Comparison of ENCODE assay signal across 42 cellular contexts in the genomic region with DNA sequence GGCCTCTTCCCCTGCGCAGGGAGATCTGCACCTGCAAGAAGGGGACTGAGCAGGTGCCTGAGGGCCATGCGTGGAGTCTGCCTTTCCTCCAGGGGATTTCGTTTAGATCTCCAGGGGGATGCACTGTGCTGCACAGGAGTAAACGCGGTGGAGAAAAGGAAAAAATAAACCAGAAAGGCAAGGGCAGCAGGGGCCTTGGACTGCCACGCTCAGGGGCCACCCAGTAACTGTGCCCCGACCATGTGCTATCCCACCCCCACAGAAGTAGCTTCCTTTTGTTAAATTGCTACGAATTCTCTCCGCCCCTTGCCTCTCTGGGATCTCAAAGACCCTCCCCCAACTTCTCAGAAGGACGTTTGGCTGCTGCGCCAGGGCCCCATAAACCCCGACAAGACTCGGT. TPM values are rescaled to one million over a fixed set of nuclear protein-coding genes. Genes with fewer than 3 reads are reported as not detected.
"Had no signal": no experiment of that assay in that cellular context is flagged by ENCODE, and none has a peak within 500 bp of the region (broad histone marks: within the 10 kb centered on the region; RNA-seq: fewer than 3 reads in every experiment).

No MANE protein-coding gene starts in this region.

- H3K36me3 ChIP-seq: adrenal gland, ascending aorta, brain microvascular endothelial cell, breast epithelium, cardiac muscle cell had no signal

- H3K9me3 ChIP-seq: adrenal gland, ascending aorta, body of pancreas had no signal

- H3K27ac ChIP-seq: adrenal gland, ascending aorta, body of pancreas, brain microvascular endothelial cell, breast epithelium, cardiac muscle cell had no signal

- H3K4me1 Mint-ChIP-seq: activated naive CD4-positive, alpha-beta T cell treated with anti-CD3 and anti-CD28 coated beads, Interleukin-2, amount 10 ng/mL, durations not matched to agents 7 days and 5 days; activated naive CD4-positive, alpha-beta T cell treated with anti-CD3 and anti-CD28 coated beads, Interleukin-2, amount 50 U/mL, for 24 hours; activated naive CD8-positive, alpha-beta T cell treated with anti-CD3 and anti-CD28 coated beads for 36 hours; activated naive CD8-positive, alpha-beta T cell treated with anti-CD3 and anti-CD28 coated beads, Interleukin-2, amount 10 ng/mL, durations not matched to agents 7 days and 5 days; activated naive CD8-positive, alpha-beta T cell treated with anti-CD3 and anti-CD28 coated beads, Interleukin-2, amount 50 U/mL, for 24 hours; activated T-helper 17 cell treated with anti-CD3 and anti-CD28 coated beads, Interleukin-2, amount 50 U/mL, for 72 hours; central memory CD8-positive, alpha-beta T cell had no signal

- H3K4me3 ChIP-seq: adrenal gland, ascending aorta, body of pancreas, breast epithelium, cardiac muscle cell had no signal

- H3K9me3 Mint-ChIP-seq: activated naive CD4-positive, alpha-beta T cell treated with anti-CD3 and anti-CD28 coated beads for 36 hours; activated naive CD4-positive, alpha-beta T cell treated with anti-CD3 and anti-CD28 coated beads, Interleukin-2, amount 10 ng/mL, durations not matched to agents 7 days and 5 days; activated naive CD4-positive, alpha-beta T cell treated with anti-CD3 and anti-CD28 coated beads, Interleukin-2, amount 50 U/mL, for 24 hours; activated naive CD8-positive, alpha-beta T cell treated with anti-CD3 and anti-CD28 coated beads, Interleukin-2, amount 10 ng/mL, durations not matched to agents 7 days and 5 days; activated T-cell treated with anti-CD3 and anti-CD28 coated beads, Interleukin-2, amount 50 U/mL, for 72 hours; activated T-helper 1 cell treated with anti-CD3 and anti-CD28 coated beads, Interleukin-12 subunit alpha, Interleukin-12 subunit beta, Interleukin-2, Interleukin-4 antibody, amounts not matched to agents 30 ng/mL and 10 ng/mL and 1 ng/mL, durations not matched to agents 14 hours and 24 hours and 36 hours; activated T-helper 17 cell treated with anti-CD3 and anti-CD28 coated beads, Interleukin-2, amount 50 U/mL, for 72 hours; activated T-helper 2 cell treated with anti-CD3 and anti-CD28 coated beads, Interferon-gamma antibody, Interleukin-2, Interleukin-4, amounts not matched to agents 10 μg/mL and 5 μg/mL and 100 μg/mL, durations not matched to agents 14 hours and 24 hours and 36 hours; central memory CD8-positive, alpha-beta T cell had no signal

- FAIRE-seq: astrocyte, bronchial epithelial cell had no signal

- H3K4me1 ChIP-seq: adrenal gland, ascending aorta, breast epithelium had no signal

- H3K4me3 Mint-ChIP-seq: activated naive CD4-positive, alpha-beta T cell treated with anti-CD3 and anti-CD28 coated beads for 36 hours; activated naive CD4-positive, alpha-beta T cell treated with anti-CD3 and anti-CD28 coated beads, Interleukin-2, amount 10 ng/mL, durations not matched to agents 7 days and 5 days; activated naive CD4-positive, alpha-beta T cell treated with anti-CD3 and anti-CD28 coated beads, Interleukin-2, amount 50 U/mL, for 24 hours; activated naive CD8-positive, alpha-beta T cell; activated naive CD8-positive, alpha-beta T cell treated with anti-CD3 and anti-CD28 coated beads for 36 hours; activated naive CD8-positive, alpha-beta T cell treated with anti-CD3 and anti-CD28 coated beads, Interleukin-2, amount 10 ng/mL, durations not matched to agents 7 days and 5 days; activated naive CD8-positive, alpha-beta T cell treated with anti-CD3 and anti-CD28 coated beads, Interleukin-2, amount 50 U/mL, for 24 hours; activated T-cell treated with anti-CD3 and anti-CD28 coated beads, Interleukin-2, amount 50 U/mL, for 24 hours; activated T-cell treated with anti-CD3 and anti-CD28 coated beads, Interleukin-2, amount 50 U/mL, for 4 hours; activated T-cell treated with anti-CD3 and anti-CD28 coated beads, Interleukin-2, amount 50 U/mL, for 72 hours; activated T-helper 1 cell treated with anti-CD3 and anti-CD28 coated beads, Interleukin-12 subunit alpha, Interleukin-12 subunit beta, Interleukin-2, Interleukin-4 antibody, amounts not matched to agents 30 ng/mL and 10 ng/mL and 1 ng/mL, durations not matched to agents 14 hours and 24 hours and 36 hours; activated T-helper 17 cell treated with anti-CD3 and anti-CD28 coated beads, Interleukin-2, amount 50 U/mL, for 72 hours; brain; central memory CD8-positive, alpha-beta T cell had no signal

- H3K27ac Mint-ChIP-seq: activated naive CD4-positive, alpha-beta T cell treated with anti-CD3 and anti-CD28 coated beads for 36 hours; activated naive CD4-positive, alpha-beta T cell treated with anti-CD3 and anti-CD28 coated beads, Interleukin-2, amount 10 ng/mL, durations not matched to agents 7 days and 5 days; activated naive CD4-positive, alpha-beta T cell treated with anti-CD3 and anti-CD28 coated beads, Interleukin-2, amount 50 U/mL, for 24 hours; activated naive CD4-positive, alpha-beta T cell treated with anti-CD3 and anti-CD28 coated beads, Interleukin-2, amount 50 U/mL, for 72 hours; activated naive CD8-positive, alpha-beta T cell; activated naive CD8-positive, alpha-beta T cell treated with anti-CD3 and anti-CD28 coated beads for 36 hours; activated naive CD8-positive, alpha-beta T cell treated with anti-CD3 and anti-CD28 coated beads, Interleukin-2, amount 10 ng/mL, durations not matched to agents 7 days and 5 days; activated naive CD8-positive, alpha-beta T cell treated with anti-CD3 and anti-CD28 coated beads, Interleukin-2, amount 50 U/mL, for 24 hours; activated T-cell treated with anti-CD3 and anti-CD28 coated beads, Interleukin-2, amount 50 U/mL, for 24 hours; activated T-cell treated with anti-CD3 and anti-CD28 coated beads, Interleukin-2, amount 50 U/mL, for 72 hours; activated T-helper 1 cell treated with anti-CD3 and anti-CD28 coated beads, Interleukin-12 subunit alpha, Interleukin-12 subunit beta, Interleukin-2, Interleukin-4 antibody, amounts not matched to agents 30 ng/mL and 10 ng/mL and 1 ng/mL, durations not matched to agents 14 hours and 24 hours and 36 hours; activated T-helper 17 cell treated with anti-CD3 and anti-CD28 coated beads, Interleukin-2, amount 50 U/mL, for 72 hours; activated T-helper 2 cell treated with anti-CD3 and anti-CD28 coated beads, Interferon-gamma antibody, Interleukin-2, Interleukin-4, amounts not matched to agents 10 μg/mL and 5 μg/mL and 100 μg/mL, durations not matched to agents 14 hours and 24 hours and 36 hours; brain had no signal

- ATAC-seq: activated naive CD4-positive, alpha-beta T cell treated with anti-CD3 and anti-CD28 coated beads, Interleukin-2, amount 50 U/mL, for 72 hours; activated naive CD8-positive, alpha-beta T cell treated with anti-CD3 and anti-CD28 coated beads, Interleukin-2, amount 50 U/mL, for 24 hours; activated T-cell treated with anti-CD3 and anti-CD28 coated beads, Interleukin-2, amount 50 U/mL, for 4 hours; activated T-cell treated with anti-CD3 and anti-CD28 coated beads, Interleukin-2, amount 50 U/mL, for 72 hours; activated T-helper 17 cell treated with anti-CD3 and anti-CD28 coated beads, Interleukin-2, amount 50 U/mL, for 72 hours; body of pancreas had no signal

- DNase-seq: activated effector memory CD4-positive, alpha-beta T cell treated with anti-CD3 and anti-CD28 coated beads, Interleukin-2, amount 50 U/mL, for 16 hours; activated effector memory CD4-positive, alpha-beta T cell treated with Interleukin-2 at 50 U/mL for 16 hours; activated gamma-delta T cell; activated gamma-delta T cell treated with Interleukin-2 at 50 U/mL for 16 hours; activated naive CD4-positive, alpha-beta T cell; activated naive CD4-positive, alpha-beta T cell treated with anti-CD3 and anti-CD28 coated beads for 36 hours; activated naive CD4-positive, alpha-beta T cell treated with anti-CD3 and anti-CD28 coated beads, Interleukin-2, amount 10 ng/mL, durations not matched to agents 7 days and 5 days; activated naive CD4-positive, alpha-beta T cell treated with anti-CD3 and anti-CD28 coated beads, Interleukin-2, amount 50 U/mL, for 16 hours; activated naive CD4-positive, alpha-beta T cell treated with Interleukin-2 at 50 U/mL for 16 hours; activated naive CD8-positive, alpha-beta T cell treated with anti-CD3 and anti-CD28 coated beads for 36 hours; activated naive CD8-positive, alpha-beta T cell treated with anti-CD3 and anti-CD28 coated beads, Interleukin-2, amount 10 ng/mL, durations not matched to agents 7 days and 5 days; activated naive CD8-positive, alpha-beta T cell treated with anti-CD3 and anti-CD28 coated beads, Interleukin-2, amount 50 U/mL, for 24 hours; activated T-cell treated with anti-CD3 and anti-CD28 coated beads, Interleukin-2, amount 50 U/mL, for 1 hour; activated T-cell treated with anti-CD3 and anti-CD28 coated beads, Interleukin-2, amount 50 U/mL, for 24 hours; activated T-cell treated with anti-CD3 and anti-CD28 coated beads, Interleukin-2, amount 50 U/mL, for 4 hours; activated T-cell treated with anti-CD3 and anti-CD28 coated beads, Interleukin-2, amount 50 U/mL, for 48 hours; activated T-cell treated with anti-CD3 and anti-CD28 coated beads, Interleukin-2, amount 50 U/mL, for 72 hours; adrenal gland; amniotic stem cell; amygdala; anterior cingulate cortex; aorta; body of pancreas; brain microvascular endothelial cell; central memory CD4-positive, alpha-beta T cell; cerebellar nuclear complex had no signal

- H3K36me3 Mint-ChIP-seq: activated naive CD4-positive, alpha-beta T cell treated with anti-CD3 and anti-CD28 coated beads, Interleukin-2, amount 10 ng/mL, durations not matched to agents 7 days and 5 days; activated naive CD4-positive, alpha-beta T cell treated with anti-CD3 and anti-CD28 coated beads, Interleukin-2, amount 50 U/mL, for 24 hours; activated naive CD8-positive, alpha-beta T cell; activated naive CD8-positive, alpha-beta T cell treated with anti-CD3 and anti-CD28 coated beads for 36 hours; activated naive CD8-positive, alpha-beta T cell treated with anti-CD3 and anti-CD28 coated beads, Interleukin-2, amount 10 ng/mL, durations not matched to agents 7 days and 5 days; brain had no signal

RNA-seq across cellular contexts. Expression of a gene that starts 17.2 kb away (rescaled TPM):
- total RNA-seq: activated naive CD4-positive, alpha-beta T cell treated with anti-CD3 and anti-CD28 coated beads for 36 hours; activated naive CD4-positive, alpha-beta T cell treated with anti-CD3 and anti-CD28 coated beads, Interleukin-2, amount 50 U/mL, for 72 hours; activated naive CD8-positive, alpha-beta T cell treated with anti-CD3 and anti-CD28 coated beads for 36 hours; activated naive CD8-positive, alpha-beta T cell treated with anti-CD3 and anti-CD28 coated beads, Interleukin-2, amount 10 ng/mL, durations not matched to agents 7 days and 5 days; activated T-cell treated with anti-CD3 and anti-CD28 coated beads, Interleukin-2, amount 50 U/mL, for 4 hours; activated T-cell treated with anti-CD3 and anti-CD28 coated beads, Interleukin-2, amount 50 U/mL, for 72 hours; activated T-helper 1 cell treated with anti-CD3 and anti-CD28 coated beads, Interleukin-12 subunit alpha, Interleukin-12 subunit beta, Interleukin-2, Interleukin-4 antibody, amounts not matched to agents 30 ng/mL and 10 ng/mL and 1 ng/mL, durations not matched to agents 14 hours and 24 hours and 36 hours; activated T-helper 17 cell treated with anti-CD3 and anti-CD28 coated beads, Interleukin-2, amount 50 U/mL, for 72 hours; activated T-helper 2 cell treated with anti-CD3 and anti-CD28 coated beads, Interferon-gamma antibody, Interleukin-2, Interleukin-4, amounts not matched to agents 10 μg/mL and 5 μg/mL and 100 μg/mL, durations not matched to agents 14 hours and 24 hours and 36 hours; adrenal gland; aorta; ascending aorta; body of pancreas; breast epithelium; bronchial epithelial cell; cardiac muscle cell; cardiac septum; chondrocyte had no signal
- polyA plus RNA-seq: adipose tissue, adrenal gland, aorta had no signal
